In genomic region chr16:85387731-85388295, GRCh38 we compare ENCODE assay signal across 23 cellular contexts.
DNase-seq lines count a peak whose midpoint lies in the region; ATAC-seq, FAIRE-seq and TF ChIP-seq lines count a peak whose summit lies in the region.
"Had no signal": no experiment of that assay in that cellular context is flagged by ENCODE, and none has a peak within 500 bp of the region (broad histone marks: within the 10 kb centered on the region; RNA-seq: fewer than 3 reads in every experiment).

No MANE protein-coding gene starts in this region.

- TF ChIP-seq POLR2A in HepG2 (IDR thresholded peaks at IDR 0.05; ENCODE audit: insufficient read depth in 1 of 2, low read depth in 2 of 2, low read length in 2 of 2) (no peak), right lobe of liver (IDR thresholded peaks at IDR 0.05) (no peak), K562 (conservative IDR thresholded peaks at IDR 0.05) (no peak)

- H3K36me3 ChIP-seq in HepG2 (replicated peaks in 1 of 2; ENCODE audit: control insufficient read depth in 1 of 2, insufficient read depth in 2 of 2, low read length in 2 of 2) (no peaks in the 10 kb centered on the region), right lobe of liver (no peaks in the 10 kb centered on the region), K562 (ENCODE audit: control insufficient read depth, insufficient read depth, low read length) (no peaks in the 10 kb centered on the region)
- H3K36me3 ChIP-seq: BE2C; BLaER1 treated with 17β-estradiol and CSF1 and Interleukin-3, amounts not matched to agents 10 nM and 100 nM; HAP-1 had no signal

- in situ Hi-C loops in HepG2 (cut with HindIII; ENCODE audit: extremely low pct_ligation_motif_present, low pct_unique_long_range_greater_than_20kb) (no loop called here), K562 (cut with MboI) (no loop called here)

- POLR2A ChIA-PET in HepG2 (lab: Yijun Ruan, JAX) (no interaction called here), K562 (lab: Yijun Ruan, JAX) (no interaction called here)

- no peak for TF ChIP-seq EP300 in HepG2 (IDR thresholded peaks at IDR 0.05; ENCODE audit: low read depth in 2 of 2, low read length in 2 of 2)
- TF ChIP-seq EP300 in HepG2 (CRISPR knock-in tag; IDR thresholded peaks at IDR 0.05; ENCODE audit: borderline replicate concordance): no peak
- no peak for TF ChIP-seq EP300 in K562 (IDR thresholded peaks at IDR 0.05; ENCODE audit: low read length)

- H3K4me2 ChIP-seq in HepG2 (ENCODE audit: low read depth, low read length) (no peak overlapping the region), K562 (ENCODE audit: insufficient read depth, low read length) (no peak overlapping the region)
- H3K4me2 ChIP-seq: A549; BLaER1 treated with 17β-estradiol and CSF1 and Interleukin-3, amounts not matched to agents 10 nM and 100 nM; GM23338 had no signal

- H3K79me2 ChIP-seq in HepG2 (ENCODE audit: insufficient read depth, low read length) (no peaks in the 10 kb centered on the region), K562 (ENCODE audit: control insufficient read depth, insufficient read depth, low read length) (peaks cover 3% of the 10 kb centered on the region; the same call in 1 of the 3 replicates)

- intact Hi-C loops in HepG2 (cut with micrococcal nuclease; ENCODE audit: unreplicated experiment) (no loop called here), right lobe of liver (cut with DNase I) (no loop called here), K562 (cut with micrococcal nuclease) (no loop called here)

- ATAC-seq in HepG2 (no peak), right lobe of liver (no peak), K562 (no peak), HG02759 (IDR thresholded peaks at IDR 0.05; ENCODE audit: unreplicated experiment) (no peak)
- ATAC-seq: A549, GM23338 had no signal

- 90% methylated on average over 2 of the region's 2 CpGs for WGBS in HepG2 (ENCODE audit: low lambda C conversion rate)
- WGBS in right lobe of liver (ENCODE audit: insufficient coverage, low coverage, low lambda C conversion rate, missing lambda C conversion rate): 92% methylated on average over 2 of the region's 2 CpGs
- WGBS in K562 (ENCODE audit: insufficient coverage, low coverage, missing lambda C conversion rate): 83% methylated on average over 2 of the region's 2 CpGs

- H3K27ac ChIP-seq in HepG2 (ENCODE audit: extremely low read length, insufficient read depth, low read length) (no peak overlapping the region), right lobe of liver (no peak overlapping the region), K562 (ENCODE audit: extremely low read depth, low read depth, low read length) (no peak overlapping the region)
- H3K27ac ChIP-seq: A549; BLaER1 treated with 17β-estradiol and CSF1 and Interleukin-3, amounts not matched to agents 10 nM and 100 nM had no signal

- H3K9me3 ChIP-seq in HepG2 (ENCODE audit: low read length) (no peaks in the 10 kb centered on the region), right lobe of liver (no peaks in the 10 kb centered on the region), K562 (replicated peaks; ENCODE audit: control insufficient read depth, insufficient read depth, low read depth, low read length) (no peaks in the 10 kb centered on the region)
- H3K9me3 ChIP-seq: A549; BE2C; BLaER1 treated with 17β-estradiol and CSF1 and Interleukin-3, amounts not matched to agents 10 nM and 100 nM; HAP-1 had no signal

- no peak for TF ChIP-seq RAD21 in HepG2 (CRISPR knock-in tag; IDR thresholded peaks at IDR 0.05)
- TF ChIP-seq RAD21 in K562 (CRISPR knock-in tag; conservative IDR thresholded peaks at IDR 0.05 in 1 of 2, IDR thresholded peaks at IDR 0.05 in 1 of 2): no peak

- DNase-seq in HepG2 (ENCODE audit: low spot score) (no peak), right lobe of liver (no peak), K562 (ENCODE audit: extremely low read depth in 1 of 4, low spot score in 3 of 4) (no peak), urothelium cell line (ENCODE audit: low spot score) (no peak), GM03348 (ENCODE audit: low spot score) (no peak)
- DNase-seq: 8988T; ACHN; AML-193; BE2C; CD4-positive, alpha-beta T cell; DMS 273 treated with DMSO at 0.1 percent for 48 hours; DMS79; EL; GDM1 had no signal

- H2AFZ ChIP-seq in HepG2 (ENCODE audit: low read length): no peak overlapping the region
- H2AFZ ChIP-seq in K562 (ENCODE audit: low read depth, low read length): no peak overlapping the region
- H2AFZ ChIP-seq: GM23338 had no signal

- H3K4me3 ChIP-seq in HepG2 (replicated peaks in 1 of 3; ENCODE audit: insufficient read depth in 1 of 3, low read depth in 2 of 3, low read length in 3 of 3) (no peak overlapping the region), right lobe of liver (no peak overlapping the region), K562 (no peak overlapping the region)
- H3K4me3 ChIP-seq: A549; BLaER1 treated with 17β-estradiol and CSF1 and Interleukin-3, amounts not matched to agents 10 nM and 100 nM; GM23338; HAP-1 had no signal

- FAIRE-seq in HepG2 (lab: Jason Lieb, UNC): no peak
- no peak for FAIRE-seq in K562 (lab: Jason Lieb, UNC)
- FAIRE-seq in urothelium cell line (lab: Jason Lieb, UNC): peak; percentile 85
- FAIRE-seq: A549, D721Med, GM12891, GM18507, H54 had no signal

- TF ChIP-seq CTCF in HepG2 (CRISPR knock-in tag; IDR thresholded peaks at IDR 0.05) (no peak), right lobe of liver (IDR thresholded peaks at IDR 0.05) (no peak), K562 (IDR thresholded peaks at IDR 0.05 in 2 of 3, conservative IDR thresholded peaks at IDR 0.05 in 1 of 3; ENCODE audit: insufficient read depth in 2 of 3, low read depth in 1 of 3, low read length in 3 of 3) (no peak)

- H3K27me3 ChIP-seq in HepG2 (ENCODE audit: control insufficient read depth in 1 of 2, insufficient read depth in 2 of 2, low read length in 2 of 2) (peaks cover 0 to 5% of the 10 kb centered on the region in 2 experiments; a peak in 2 of 5 replicates), right lobe of liver (no peaks in the 10 kb centered on the region), K562 (ENCODE audit: control insufficient read depth in 2 of 2, insufficient read depth in 2 of 2, low read length in 2 of 2) (no peaks in the 10 kb centered on the region)
- H3K27me3 ChIP-seq: BE2C had no signal

- H4K20me1 ChIP-seq in HepG2 (ENCODE audit: insufficient read depth, low read length): peaks cover 11% of the 10 kb centered on the region; the same call in 1 of the 2 replicates
- H4K20me1 ChIP-seq in K562 (replicated peaks; ENCODE audit: control insufficient read depth, insufficient read depth, low read length): peaks cover under 1% of the 10 kb centered on the region

- CTCF ChIA-PET in HepG2 (lab: Yijun Ruan, JAX; ENCODE audit: low intra/inter-chr PET ratio, low total read pairs) (no interaction called here), K562 (lab: Yijun Ruan, JAX; ENCODE audit: low intra/inter-chr PET ratio) (no interaction called here)

- peaks cover 59% of the 10 kb centered on the region for H3K4me1 ChIP-seq in HepG2 (ENCODE audit: insufficient read depth, low read length)
- H3K4me1 ChIP-seq in right lobe of liver: peaks cover 0 to 16% (median 2%) of the 10 kb centered on the region in 4 donors
- peaks cover 40 to 73% of the 10 kb centered on the region in 2 experiments for H3K4me1 ChIP-seq in K562 (replicated peaks in 1 of 2; ENCODE audit: control insufficient read depth in 2 of 2, insufficient read depth in 2 of 2, low read length in 2 of 2)
- H3K4me1 ChIP-seq: HAP-1 had no signal

- H3K9me1 ChIP-seq in K562 (ENCODE audit: control insufficient read depth, insufficient read depth, low read length): no peaks in the 10 kb centered on the region

- no TSS peak for BruUV-seq in HepG2 (replicated peaks; lab: Mats Ljungman, UMichigan)
- BruUV-seq in K562 (replicated peaks; lab: Mats Ljungman, UMichigan): no TSS peak

- H3K9ac ChIP-seq in HepG2 (ENCODE audit: insufficient read depth, low read depth, low read length) (no peak overlapping the region), K562 (ENCODE audit: insufficient read depth in 1 of 2, low read depth in 2 of 2, low read length in 2 of 2) (no peak overlapping the region)
- H3K9ac ChIP-seq: BLaER1 treated with 17β-estradiol and CSF1 and Interleukin-3, amounts not matched to agents 10 nM and 100 nM had no signal

TF ChIP-seq in HepG2, 621 proteins besides CTCF, POLR2A, EP300 and RAD21 (continues in another document):
- no peak for TF ChIP-seq MAF1 (CRISPR knock-in tag; IDR thresholded peaks at IDR 0.05; ENCODE audit: borderline replicate concordance)
- TF ChIP-seq HNF4G (IDR thresholded peaks at IDR 0.05; ENCODE audit: borderline replicate concordance, low read depth, low read length): no peak
- no peak for TF ChIP-seq HNF4G (CRISPR knock-in tag; IDR thresholded peaks at IDR 0.05; ENCODE audit: borderline replicate concordance, low read depth)
- TF ChIP-seq NONO (IDR thresholded peaks at IDR 0.05): 0 out of 2 replicates have a peak, but pooled peaks have one; percentile 24
- no peak for TF ChIP-seq NONO (CRISPR knock-in tag; conservative IDR thresholded peaks at IDR 0.05)
- TF ChIP-seq MED1 (CRISPR knock-in tag; IDR thresholded peaks at IDR 0.05): no peak
- TF ChIP-seq RFXAP (CRISPR knock-in tag; IDR thresholded peaks at IDR 0.05; ENCODE audit: borderline replicate concordance): no peak
- no peak for TF ChIP-seq ZNF251 (CRISPR knock-in tag; IDR thresholded peaks at IDR 0.05)

TF ChIP-seq in K562, 482 proteins besides CTCF, POLR2A, EP300 and RAD21 (continues in another document):
- TF ChIP-seq CHD2 (IDR thresholded peaks at IDR 0.05; ENCODE audit: low read depth, low read length) (no peak), ZNF121 (CRISPR knock-in tag; conservative IDR thresholded peaks at IDR 0.05) (no peak), SMARCA4 (IDR thresholded peaks at IDR 0.05) (no peak), ELF4 (CRISPR knock-in tag; IDR thresholded peaks at IDR 0.05) (0 out of 2 replicates have a peak, but pooled peaks have one; percentile 37), ZBTB2 (IDR thresholded peaks at IDR 0.05) (0 out of 2 replicates have a peak, but pooled peaks have one; percentile 19), ZC3H4 (CRISPR knock-in tag; IDR thresholded peaks at IDR 0.05; ENCODE audit: borderline replicate concordance) (no peak), HDAC2 (IDR thresholded peaks at IDR 0.05) (no peak)

Comparison
In these comparisons a context has a peak if more than half of its experiments do, and no peak if none do; other contexts are left out.
1. Of the 241 proteins assayed by ChIP-seq in both HepG2 and K562: peak only in HepG2: none; only in K562: EHMT2, ELF4, HBP1 and ZBTB2; in both: none; in neither: 235; mixed calls (peak in some experiments, not most) for 2.